ENCODE assay signal across 37 cellular contexts in the genomic region with DNA sequence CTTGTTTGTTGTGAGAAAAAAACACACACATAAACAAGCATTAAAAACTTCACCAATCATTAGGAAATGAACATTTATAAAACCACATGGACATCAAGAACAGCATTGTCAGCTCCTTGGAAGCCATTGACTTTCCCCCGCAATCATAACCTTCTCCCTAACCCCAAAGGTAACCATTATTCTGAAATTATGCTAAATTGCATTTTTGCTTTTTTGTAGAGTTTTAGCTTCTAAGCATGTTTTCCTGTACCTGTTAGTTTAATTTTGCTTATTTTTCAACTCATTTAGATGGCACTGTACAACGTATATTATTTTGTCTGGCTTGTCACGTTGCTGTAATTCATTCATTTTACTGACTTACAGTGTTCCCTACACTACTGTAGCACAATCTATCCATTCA. TPM values are rescaled to one million over a fixed set of nuclear protein-coding genes. Genes with fewer than 3 reads are reported as not detected.
"Had no signal": no experiment of that assay in that cellular context is flagged by ENCODE, and none has a peak within 500 bp of the region (broad histone marks: within the 10 kb centered on the region; RNA-seq: fewer than 3 reads in every experiment).

No MANE protein-coding gene starts in this region.

- FAIRE-seq: astrocyte, bronchial epithelial cell had no signal

- H3K4me3 ChIP-seq: adrenal gland, ascending aorta, body of pancreas, breast epithelium, cardiac muscle cell had no signal

- H3K9me3 ChIP-seq: adrenal gland, ascending aorta, body of pancreas, breast epithelium had no signal

- H3K27ac ChIP-seq: adrenal gland, ascending aorta, body of pancreas, brain microvascular endothelial cell, breast epithelium, cardiac muscle cell had no signal

- ATAC-seq: activated naive CD4-positive, alpha-beta T cell treated with anti-CD3 and anti-CD28 coated beads, Interleukin-2, amount 50 U/mL, for 72 hours; activated naive CD8-positive, alpha-beta T cell treated with anti-CD3 and anti-CD28 coated beads, Interleukin-2, amount 50 U/mL, for 24 hours; activated T-cell treated with anti-CD3 and anti-CD28 coated beads, Interleukin-2, amount 50 U/mL, for 4 hours; activated T-cell treated with anti-CD3 and anti-CD28 coated beads, Interleukin-2, amount 50 U/mL, for 72 hours; activated T-helper 17 cell treated with anti-CD3 and anti-CD28 coated beads, Interleukin-2, amount 50 U/mL, for 72 hours; body of pancreas had no signal

- H3K27me3 ChIP-seq: adrenal gland, ascending aorta, body of pancreas, brain microvascular endothelial cell, breast epithelium, cardiac muscle cell had no signal

- DNase-seq: activated effector memory CD4-positive, alpha-beta T cell treated with anti-CD3 and anti-CD28 coated beads, Interleukin-2, amount 50 U/mL, for 16 hours; activated effector memory CD4-positive, alpha-beta T cell treated with Interleukin-2 at 50 U/mL for 16 hours; activated gamma-delta T cell; activated gamma-delta T cell treated with Interleukin-2 at 50 U/mL for 16 hours; activated naive CD4-positive, alpha-beta T cell; activated naive CD4-positive, alpha-beta T cell treated with anti-CD3 and anti-CD28 coated beads for 36 hours; activated naive CD4-positive, alpha-beta T cell treated with anti-CD3 and anti-CD28 coated beads, Interleukin-2, amount 10 ng/mL, durations not matched to agents 7 days and 5 days; activated naive CD4-positive, alpha-beta T cell treated with anti-CD3 and anti-CD28 coated beads, Interleukin-2, amount 50 U/mL, for 16 hours; activated naive CD4-positive, alpha-beta T cell treated with Interleukin-2 at 50 U/mL for 16 hours; activated naive CD8-positive, alpha-beta T cell treated with anti-CD3 and anti-CD28 coated beads for 36 hours; activated naive CD8-positive, alpha-beta T cell treated with anti-CD3 and anti-CD28 coated beads, Interleukin-2, amount 10 ng/mL, durations not matched to agents 7 days and 5 days; activated naive CD8-positive, alpha-beta T cell treated with anti-CD3 and anti-CD28 coated beads, Interleukin-2, amount 50 U/mL, for 24 hours; activated T-cell treated with anti-CD3 and anti-CD28 coated beads, Interleukin-2, amount 50 U/mL, for 1 hour; activated T-cell treated with anti-CD3 and anti-CD28 coated beads, Interleukin-2, amount 50 U/mL, for 24 hours; activated T-cell treated with anti-CD3 and anti-CD28 coated beads, Interleukin-2, amount 50 U/mL, for 4 hours; activated T-cell treated with anti-CD3 and anti-CD28 coated beads, Interleukin-2, amount 50 U/mL, for 48 hours; activated T-cell treated with anti-CD3 and anti-CD28 coated beads, Interleukin-2, amount 50 U/mL, for 72 hours; adrenal gland; amniotic stem cell; amygdala; anterior cingulate cortex; aorta; body of pancreas; brain microvascular endothelial cell; caudate nucleus; central memory CD4-positive, alpha-beta T cell; cerebellar nuclear complex had no signal

- H3K36me3 ChIP-seq: adrenal gland, ascending aorta, brain microvascular endothelial cell, breast epithelium, cardiac muscle cell had no signal

- H3K4me1 ChIP-seq: ascending aorta, body of pancreas, breast epithelium had no signal

RNA-seq across cellular contexts. Expression of a gene that starts 36.8 kb away (rescaled TPM):
- total RNA-seq: activated naive CD4-positive, alpha-beta T cell treated with anti-CD3 and anti-CD28 coated beads for 36 hours; activated naive CD4-positive, alpha-beta T cell treated with anti-CD3 and anti-CD28 coated beads, Interleukin-2, amount 50 U/mL, for 72 hours; activated naive CD8-positive, alpha-beta T cell treated with anti-CD3 and anti-CD28 coated beads for 36 hours; activated naive CD8-positive, alpha-beta T cell treated with anti-CD3 and anti-CD28 coated beads, Interleukin-2, amount 10 ng/mL, durations not matched to agents 7 days and 5 days; activated T-cell treated with anti-CD3 and anti-CD28 coated beads, Interleukin-2, amount 50 U/mL, for 4 hours; activated T-helper 1 cell treated with anti-CD3 and anti-CD28 coated beads, Interleukin-12 subunit alpha, Interleukin-12 subunit beta, Interleukin-2, Interleukin-4 antibody, amounts not matched to agents 30 ng/mL and 10 ng/mL and 1 ng/mL, durations not matched to agents 14 hours and 24 hours and 36 hours; activated T-helper 17 cell treated with anti-CD3 and anti-CD28 coated beads, Interleukin-2, amount 50 U/mL, for 72 hours; activated T-helper 2 cell treated with anti-CD3 and anti-CD28 coated beads, Interferon-gamma antibody, Interleukin-2, Interleukin-4, amounts not matched to agents 10 μg/mL and 5 μg/mL and 100 μg/mL, durations not matched to agents 14 hours and 24 hours and 36 hours; aorta; ascending aorta; body of pancreas; bronchial epithelial cell; cardiac muscle cell; cerebellum had no signal
- polyA plus RNA-seq: cardiac muscle cell had no signal
